27 cellular contexts compared by ENCODE assay signal in genomic region chr5:109862301-109862700, GRCh38.
"Had no signal": no experiment of that assay in that cellular context is flagged by ENCODE, and none has a peak within 500 bp of the region (broad histone marks: within the 10 kb centered on the region; RNA-seq: fewer than 3 reads in every experiment).

No MANE protein-coding gene starts in this region.

- H3K27ac Mint-ChIP-seq: neural progenitor cell; progenitor cell of endocrine pancreas; stimulated activated effector memory CD8-positive, alpha-beta T cell treated with anti-CD3 and anti-CD28 coated beads, Interleukin-12 subunit alpha, Interleukin-12 subunit beta, amount 100 ng/mL, for 72 hours; stimulated activated naive B cell treated with anti-CD40 and anti-IgM and Interleukin-4, amounts not matched to agents 10 μg/mL and 1 μg/mL and 100 μg/mL, for 72 hours; stimulated activated naive CD8-positive, alpha-beta T cell treated with anti-CD3 and anti-CD28 coated beads, Interleukin-15, Interleukin-2, amounts not matched to agents 100 ng/mL and 50 ng/mL, for 24 hours had no signal

- H3K4me1 ChIP-seq: psoas muscle, right lobe of liver, stomach, thyroid gland, tibial nerve, upper lobe of left lung, vagina had no signal

- H3K79me2 ChIP-seq: parathyroid adenoma had no signal

- H3K27ac ChIP-seq: neural progenitor cell, ovary, parathyroid adenoma, psoas muscle, right lobe of liver, sigmoid colon, stomach, thoracic aorta, thyroid gland, tibial nerve, upper lobe of left lung, vagina had no signal

- DNase-seq: occipital lobe; ovary; posterior cingulate gyrus; psoas muscle; right cardiac atrium; right lobe of liver; sigmoid colon; small intestine; stimulated activated CD4-positive, alpha-beta T cell treated with anti-CD3 and anti-CD28 coated beads, Interleukin-15, amount 100 ng/mL, for 24 hours; stimulated activated CD4-positive, alpha-beta T cell treated with anti-CD3 and anti-CD28 coated beads, Interleukin-2, amount 100 ng/mL, for 24 hours; stimulated activated CD4-positive, alpha-beta T cell treated with anti-CD3 and anti-CD28 coated beads, Interleukin-2, amount 100 ng/mL, for 48 hours; stimulated activated CD4-positive, alpha-beta T cell treated with anti-CD3 and anti-CD28 coated beads, Interleukin-4, amount 100 ng/mL, for 24 hours; stimulated activated naive B cell treated with anti-CD40 and anti-IgM and Interleukin-4, amounts not matched to agents 10 μg/mL and 1 μg/mL and 100 μg/mL, for 72 hours; stimulated activated naive CD4-positive, alpha-beta T cell treated with Interleukin-2 at 50 U/mL for 16 hours; stomach; thyroid gland; trophoblast cell; upper lobe of left lung had no signal

- H3K4me2 ChIP-seq: neural progenitor cell had no signal

- H3K36me3 ChIP-seq: ovary had no signal

- H3K27me3 Mint-ChIP-seq: progenitor cell of endocrine pancreas; stimulated activated naive B cell treated with anti-CD40 and anti-IgM and Interleukin-4, amounts not matched to agents 10 μg/mL and 1 μg/mL and 100 μg/mL, for 72 hours; stimulated activated naive CD8-positive, alpha-beta T cell treated with anti-CD3 and anti-CD28 coated beads, Interleukin-15, Interleukin-2, amounts not matched to agents 100 ng/mL and 50 ng/mL, for 24 hours had no signal

- H3K27me3 ChIP-seq: neural progenitor cell, ovary, right lobe of liver, sigmoid colon, stomach, thyroid gland, tibial nerve, upper lobe of left lung, vagina had no signal

- ATAC-seq: psoas muscle; right cardiac atrium; right lobe of liver; stimulated activated effector memory CD8-positive, alpha-beta T cell treated with anti-CD3 and anti-CD28 coated beads, Interleukin-12 subunit alpha, Interleukin-12 subunit beta, amount 100 ng/mL, for 72 hours; stimulated activated naive B cell treated with anti-CD40 and anti-IgM and Interleukin-4, amounts not matched to agents 10 μg/mL and 1 μg/mL and 100 μg/mL, for 72 hours had no signal

- H2AFZ ChIP-seq: neural progenitor cell, parathyroid adenoma had no signal

- H3K4me3 ChIP-seq: neural progenitor cell, ovary, psoas muscle, right lobe of liver, sigmoid colon, stomach, thoracic aorta, thyroid gland, tibial nerve, upper lobe of left lung, vagina had no signal

- H3K9me3 ChIP-seq: ovary, psoas muscle, right lobe of liver, sigmoid colon, stomach, thoracic aorta, thyroid gland, tibial nerve, upper lobe of left lung, vagina had no signal

- H3K9ac ChIP-seq: neural progenitor cell, parathyroid adenoma had no signal

- H3K4me3 Mint-ChIP-seq: nephron; neural progenitor cell; stimulated activated effector memory CD8-positive, alpha-beta T cell treated with anti-CD3 and anti-CD28 coated beads, Interleukin-12 subunit alpha, Interleukin-12 subunit beta, amount 100 ng/mL, for 72 hours; stimulated activated naive B cell treated with anti-CD40 and anti-IgM and Interleukin-4, amounts not matched to agents 10 μg/mL and 1 μg/mL and 100 μg/mL, for 72 hours; stimulated activated naive CD8-positive, alpha-beta T cell treated with anti-CD3 and anti-CD28 coated beads, Interleukin-15, Interleukin-2, amounts not matched to agents 100 ng/mL and 50 ng/mL, for 24 hours had no signal

- H3K9me3 Mint-ChIP-seq: nephron; neural progenitor cell; stimulated activated effector memory CD8-positive, alpha-beta T cell treated with anti-CD3 and anti-CD28 coated beads, Interleukin-12 subunit alpha, Interleukin-12 subunit beta, amount 100 ng/mL, for 72 hours; stimulated activated naive B cell treated with anti-CD40 and anti-IgM and Interleukin-4, amounts not matched to agents 10 μg/mL and 1 μg/mL and 100 μg/mL, for 72 hours; stimulated activated naive CD8-positive, alpha-beta T cell treated with anti-CD3 and anti-CD28 coated beads, Interleukin-15, Interleukin-2, amounts not matched to agents 100 ng/mL and 50 ng/mL, for 24 hours had no signal
